Comparison of ENCODE assay signal across 8 cellular contexts in the genomic region with DNA sequence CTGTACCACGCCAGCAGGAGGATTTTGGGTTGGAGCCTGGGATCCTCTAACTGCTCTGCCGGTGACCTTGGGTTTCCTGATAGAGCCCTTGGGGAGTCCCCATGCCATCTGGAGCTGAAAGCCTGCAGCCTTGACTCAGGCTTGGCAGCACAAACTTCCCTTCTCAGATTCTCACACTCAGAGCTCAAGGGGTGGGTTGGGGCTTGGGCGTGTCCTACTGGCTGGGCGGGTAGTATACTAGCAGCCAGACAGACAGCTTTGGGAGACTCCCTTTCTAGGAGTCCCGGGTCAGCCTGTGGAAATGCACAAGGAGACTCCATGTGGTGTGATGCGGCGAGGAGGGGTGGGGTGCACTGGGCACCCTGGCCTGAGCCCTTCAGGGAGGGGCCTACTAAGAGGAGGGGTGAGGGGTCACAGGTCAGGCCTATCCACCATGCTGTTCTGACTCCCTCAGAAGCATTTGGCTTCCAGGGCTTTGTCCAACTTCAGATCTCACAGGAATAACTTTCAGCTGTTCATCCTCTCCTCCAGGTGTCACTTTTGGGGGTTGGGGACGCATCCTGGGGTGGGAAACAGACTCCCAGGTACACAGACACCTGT. TPM values are rescaled to one million over a fixed set of nuclear protein-coding genes. Genes with fewer than 3 reads are reported as not detected.
DNase-seq lines count a peak whose midpoint lies in the region; ATAC-seq lines count a peak whose summit lies in the region.
"Had no signal": no experiment of that assay in that cellular context is flagged by ENCODE, and none has a peak within 500 bp of the region (broad histone marks: within the 10 kb centered on the region; RNA-seq: fewer than 3 reads in every experiment).

No MANE protein-coding gene starts in this region.

- ATAC-seq in GM21390 (IDR thresholded peaks at IDR 0.05; ENCODE audit: unreplicated experiment) (peak; percentile 63), GM21515 (IDR thresholded peaks at IDR 0.05; ENCODE audit: unreplicated experiment) (no peak)
- ATAC-seq: naive thymus-derived CD8-positive, alpha-beta T cell had no signal

- no peak overlapping the region for H3K4ac ChIP-seq in neuronal stem cell (ENCODE audit: low read length)

- H4K8ac ChIP-seq in neuronal stem cell (ENCODE audit: low read depth, low read length): no peak overlapping the region

- H3K9me3 ChIP-seq in thymus (ENCODE audit: control insufficient read depth): no peaks in the 10 kb centered on the region
- peaks cover 0 to 2% of the 10 kb centered on the region in 2 donors for H3K9me3 ChIP-seq in neuronal stem cell (replicated peaks in 1 of 2; ENCODE audit: control insufficient read depth in 2 of 2, insufficient read depth in 1 of 2, low read depth in 1 of 2, low read length in 2 of 2)

- no peak overlapping the region for H2BK120ac ChIP-seq in neuronal stem cell (ENCODE audit: low read depth, low read length)

- DNase-seq in NCI-H446 treated with DMSO at 0.1 percent for 48 hours (lab: John Stamatoyannopoulos, UW) (peak; percentile 83), foreskin melanocyte (peak; percentile 85), neuronal stem cell (ENCODE audit: low spot score) (no peak)
- no peak for DNase-seq in activated CD8-positive, alpha-beta memory T cell treated with anti-CD3 and anti-CD28 coated beads for 24 hours

- no peak overlapping the region for H3K23ac ChIP-seq in neuronal stem cell (ENCODE audit: low read depth, low read length, poor library complexity)

- H3K4me3 ChIP-seq in thymus (ENCODE audit: low read length) (no peak overlapping the region), neuronal stem cell (ENCODE audit: low read length in 2 of 2) (no peak overlapping the region)

- H3K14ac ChIP-seq in neuronal stem cell (ENCODE audit: low read length): no peak overlapping the region

- H3K4me2 ChIP-seq in neuronal stem cell (ENCODE audit: insufficient read depth, low read length, poor library complexity, severe bottlenecking): no peak overlapping the region

- H3K9ac ChIP-seq in neuronal stem cell (ENCODE audit: low read depth, low read length, poor library complexity): no peak overlapping the region

- H4K91ac ChIP-seq in neuronal stem cell (ENCODE audit: low read depth, low read length, poor library complexity): no peak overlapping the region

- H2BK15ac ChIP-seq in neuronal stem cell (ENCODE audit: low read length): no peak overlapping the region

- WGBS in thymus: 92% methylated on average over 8 of the region's 8 CpGs
- WGBS in neuronal stem cell (ENCODE audit: extremely low coverage in 2 of 2, insufficient read length in 2 of 2, insufficient replicate concordance in 1 of 2), 2 donors: no CpG with 5 or more reads among the region's 8 CpGs

- no peak overlapping the region for H2AK5ac ChIP-seq in neuronal stem cell (ENCODE audit: low read depth, low read length)

- H3K79me1 ChIP-seq in neuronal stem cell (ENCODE audit: low read depth, low read length): no peaks in the 10 kb centered on the region

- H3K4me1 ChIP-seq in thymus (ENCODE audit: control insufficient read depth, insufficient read depth, low read length): no peaks in the 10 kb centered on the region
- peaks cover 11 to 13% of the 10 kb centered on the region in 2 donors for H3K4me1 ChIP-seq in neuronal stem cell (ENCODE audit: control insufficient read depth in 2 of 2, insufficient read depth in 1 of 2, low read depth in 1 of 2, low read length in 2 of 2)

- H3K36me3 ChIP-seq in thymus (ENCODE audit: control insufficient read depth, insufficient read depth) (no peaks in the 10 kb centered on the region), neuronal stem cell (replicated peaks in 1 of 2; ENCODE audit: control insufficient read depth in 2 of 2, insufficient read depth in 2 of 2, low read length in 2 of 2) (no peaks in the 10 kb centered on the region)

- no peak overlapping the region for H3K18ac ChIP-seq in neuronal stem cell (ENCODE audit: low read length)

- no peak overlapping the region for H2BK5ac ChIP-seq in neuronal stem cell (ENCODE audit: low read length)

- H3K27me3 ChIP-seq in thymus (ENCODE audit: control insufficient read depth, insufficient read depth): no peaks in the 10 kb centered on the region
- no peaks in the 10 kb centered on the region for H3K27me3 ChIP-seq in neuronal stem cell (ENCODE audit: control insufficient read depth in 3 of 3, insufficient read depth in 3 of 3, low read depth in 1 of 3, low read length in 3 of 3)

- no peak overlapping the region for H2AFZ ChIP-seq in neuronal stem cell (ENCODE audit: low read length)

- no peak overlapping the region for H2BK12ac ChIP-seq in neuronal stem cell (ENCODE audit: low read length)

- H3K27ac ChIP-seq in thymus (ENCODE audit: low read depth): peak overlapping the region; percentile 37
- no peak overlapping the region for H3K27ac ChIP-seq in neuronal stem cell (replicated peaks; ENCODE audit: low read length)

RNA-seq across cellular contexts. Expression of a gene that starts 21.6 kb away (rescaled TPM):
- polyA plus RNA-seq in thymus: 9.6 TPM
- 31.7 TPM for polyA plus RNA-seq in neuronal stem cell (2013, experiment 1 of 2)
- polyA plus RNA-seq in neuronal stem cell (2013, experiment 2 of 2): 32.1 TPM

Comparison
In these comparisons a context has a peak if more than half of its experiments do, and no peak if none do; other contexts are left out.
1. DNase-seq: peak in NCI-H446 treated with DMSO at 0.1 percent for 48 hours (single experiment) and foreskin melanocyte (single experiment); none in neuronal stem cell (single experiment) and activated CD8-positive, alpha-beta memory T cell treated with anti-CD3 and anti-CD28 coated beads for 24 hours (single experiment).